8 cellular contexts compared by ENCODE assay signal in genomic region chr11:27209562-27210005, GRCh38.
A peak's percentile ranks its signal among the peaks of the same experiment; 100 is the strongest.
DNase-seq lines count a peak whose midpoint lies in the region; ATAC-seq and TF ChIP-seq lines count a peak whose summit lies in the region.

No MANE protein-coding gene starts in this region.

- ATAC-seq in HCT116, result peak; percentile 76

- BruUV-seq in HCT116 (replicated peaks; lab: Mats Ljungman, UMichigan), result no TSS peak

- H3K9me3 ChIP-seq in HCT116 (ENCODE audit: control insufficient read depth in 1 of 2, insufficient read depth in 1 of 2, low read depth in 1 of 2, low read length in 2 of 2) (no peaks in the 10 kb centered on the region), esophagus (ENCODE audit: control insufficient read depth in 2 of 2, insufficient read depth in 1 of 2, low read depth in 1 of 2, low read length in 1 of 2) (no peaks in the 10 kb centered on the region), skeletal muscle satellite cell (replicated peaks; ENCODE audit: low read length) (no peaks in the 10 kb centered on the region)

- H3K9ac ChIP-seq in HCT116 (ENCODE audit: low read length) (no peak overlapping the region), skeletal muscle satellite cell (ENCODE audit: low read depth, low read length) (no peak overlapping the region)

- H4K20me1 ChIP-seq in HCT116 (ENCODE audit: insufficient read depth), result no peaks in the 10 kb centered on the region

- RAD21 ChIA-PET in HCT116 (lab: Charles Lee; ENCODE audit: low non-redundant PET in 1 of 2, low total read pairs in 2 of 2, uncharacterized antibody in 2 of 2, unreplicated experiment in 2 of 2), result no interaction called here

- intact Hi-C loops in HCT116 (cut with micrococcal nuclease), result no loop called here

- H3K4me3 ChIP-seq in HCT116 (replicated peaks in 1 of 2; ENCODE audit: low read depth in 1 of 2, low read length in 2 of 2) (no peak overlapping the region), esophagus (ENCODE audit: low read depth in 1 of 2, low read length in 2 of 2) (no peak overlapping the region), skeletal muscle satellite cell (ENCODE audit: low read length) (no peak overlapping the region)

- H3K27ac ChIP-seq in HCT116 (ENCODE audit: low read depth, low read length) (no peak overlapping the region), esophagus (ENCODE audit: low read depth in 2 of 2, low read length in 1 of 2) (peak overlapping the region; percentile 30 to 58)

- peak overlapping the region; percentile 35 for H2AFZ ChIP-seq in HCT116 (ENCODE audit: low read depth, low read length, poor library complexity, severe bottlenecking)

- no peaks in the 10 kb centered on the region for H3K79me2 ChIP-seq in HCT116 (ENCODE audit: insufficient read depth, low read length)

- TF ChIP-seq RAD21 in HCT116 (IDR thresholded peaks at IDR 0.05; ENCODE audit: low read depth), result no peak

- H3K36me3 ChIP-seq in HCT116 (ENCODE audit: control insufficient read depth in 1 of 2, insufficient read depth in 2 of 2, low read length in 2 of 2) (no peaks in the 10 kb centered on the region), esophagus (ENCODE audit: control insufficient read depth in 2 of 2, insufficient read depth in 2 of 2, low read length in 1 of 2) (no peaks in the 10 kb centered on the region), skeletal muscle satellite cell (ENCODE audit: insufficient read depth, low read length) (no peaks in the 10 kb centered on the region)

- no peak for TF ChIP-seq CTCF in HCT116 (IDR thresholded peaks at IDR 0.05 in 2 of 3, conservative IDR thresholded peaks at IDR 0.05 in 1 of 3; ENCODE audit: borderline replicate concordance in 1 of 3, insufficient read depth in 1 of 3, low read depth in 2 of 3, low read length in 2 of 3)

- H3K4me2 ChIP-seq in HCT116 (ENCODE audit: low read length) (peak overlapping the region; percentile 54), skeletal muscle satellite cell (ENCODE audit: low read length) (peak overlapping the region; percentile 33)

- H3K27me3 ChIP-seq in HCT116 (ENCODE audit: insufficient read depth, low read length) (no peaks in the 10 kb centered on the region), esophagus (ENCODE audit: control insufficient read depth in 1 of 2, insufficient read depth in 2 of 2, low read length in 2 of 2) (no peaks in the 10 kb centered on the region), skeletal muscle satellite cell (ENCODE audit: control insufficient read depth, insufficient read depth, low read length) (no peaks in the 10 kb centered on the region)

- POLR2A ChIA-PET in HCT116 (lab: Charles Lee), result no interaction called here

- H3K4me1 ChIP-seq in HCT116 (ENCODE audit: control insufficient read depth in 1 of 2, insufficient read depth in 2 of 2, low read length in 2 of 2), result peaks cover 10 to 17% of the 10 kb centered on the region in 2 experiments
- H3K4me1 ChIP-seq in esophagus (ENCODE audit: control insufficient read depth in 2 of 2, insufficient read depth in 2 of 2, low read length in 1 of 2), result no peaks in the 10 kb centered on the region
- H3K4me1 ChIP-seq in skeletal muscle satellite cell (ENCODE audit: control insufficient read depth, insufficient read depth, low read length), result peaks cover 39% of the 10 kb centered on the region

- CTCF ChIA-PET in HCT116 (lab: Charles Lee), result interaction anchor here (0.7 to 1.0 kb wide), 2 partner anchors 87 to 276 kb away, joined by 3 read pairs; no protein-coding TSS in a partner anchor

- peak; percentile 88 for DNase-seq in COLO829 (ENCODE audit: low spot score)
- peak; percentile 40 for DNase-seq in HCT116 (ENCODE audit: low read depth, low spot score)
- peak; percentile 89 for DNase-seq in NCI-H2171 (lab: John Stamatoyannopoulos, UW)
- no peak for DNase-seq in GOT3 (lab: John Stamatoyannopoulos, UW)
- no peak for DNase-seq in stimulated activated CD4-positive, alpha-beta T cell treated with anti-CD3 and anti-CD28 coated beads, Interleukin-4, amount 100 ng/mL, for 24 hours
- DNase-seq in GDM1 (lab: John Stamatoyannopoulos, UW), result no peak

- TF ChIP-seq POLR2A in HCT116 (IDR thresholded peaks at IDR 0.05; ENCODE audit: borderline replicate concordance, extremely low read depth, insufficient read depth, insufficient read length), result no peak

- H3K9me2 ChIP-seq in HCT116 (ENCODE audit: insufficient read depth), result no peaks in the 10 kb centered on the region

TF ChIP-seq in HCT116, 20 proteins besides CTCF, POLR2A, EP300 and RAD21:
- TF ChIP-seq JUND (IDR thresholded peaks at IDR 0.05) (0 out of 2 replicates have a peak, but pooled peaks have one; percentile 15), EZH2phosphoT487 (IDR thresholded peaks at IDR 0.05; ENCODE audit: borderline replicate concordance) (no peak)

Comparison
In these comparisons a context has a peak if more than half of its experiments do, and no peak if none do; other contexts are left out.
1. DNase-seq: peak in COLO829 (single experiment), HCT116 (single experiment) and NCI-H2171 (single experiment); none in GOT3 (single experiment), stimulated activated CD4-positive, alpha-beta T cell treated with anti-CD3 and anti-CD28 coated beads, Interleukin-4, amount 100 ng/mL, for 24 hours (single experiment) and GDM1 (single experiment).